ENCODE assay signal across 1 cellular context in genomic region chr10:34156781-34157425, GRCh38.
TF ChIP-seq lines count a peak whose summit lies in the region.

No MANE protein-coding gene starts in this region.

TF ChIP-seq in SK-N-SH treated with all-trans-retinoic acid at 6 μM for 48 hours, 23 proteins besides CTCF, POLR2A, EP300 and RAD21 (continued from another document):
- no peak for TF ChIP-seq CREB5 (CRISPR knock-in tag; IDR thresholded peaks at IDR 0.05; ENCODE audit: low read depth)
- no peak for TF ChIP-seq ARNTL (CRISPR knock-in tag; IDR thresholded peaks at IDR 0.05; ENCODE audit: borderline replicate concordance, low read depth)
TF ChIP-seq in SK-N-SH treated with all-trans-retinoic acid at 6 μM for 48 hours: peak in this region for 0.
